ENCODE assay signal across 1 cellular context in genomic region chr19:18491995-18492953, GRCh38.
TF ChIP-seq lines count a peak whose summit lies in the region.

No MANE protein-coding gene starts in this region.

TF ChIP-seq in IMR-90, 13 proteins besides CTCF, POLR2A, EP300 and RAD21 (continued from another document):
- TF ChIP-seq CHD1 (IDR thresholded peaks at IDR 0.05; ENCODE audit: low read depth, low read length): no peak
- TF ChIP-seq MAFK (IDR thresholded peaks at IDR 0.05; ENCODE audit: low read depth, low read length): no peak
- no peak for TF ChIP-seq BHLHE40 (IDR thresholded peaks at IDR 0.05; ENCODE audit: low read depth, low read length)
